Comparison of ENCODE assay signal across 1 cellular context in the genomic region with DNA sequence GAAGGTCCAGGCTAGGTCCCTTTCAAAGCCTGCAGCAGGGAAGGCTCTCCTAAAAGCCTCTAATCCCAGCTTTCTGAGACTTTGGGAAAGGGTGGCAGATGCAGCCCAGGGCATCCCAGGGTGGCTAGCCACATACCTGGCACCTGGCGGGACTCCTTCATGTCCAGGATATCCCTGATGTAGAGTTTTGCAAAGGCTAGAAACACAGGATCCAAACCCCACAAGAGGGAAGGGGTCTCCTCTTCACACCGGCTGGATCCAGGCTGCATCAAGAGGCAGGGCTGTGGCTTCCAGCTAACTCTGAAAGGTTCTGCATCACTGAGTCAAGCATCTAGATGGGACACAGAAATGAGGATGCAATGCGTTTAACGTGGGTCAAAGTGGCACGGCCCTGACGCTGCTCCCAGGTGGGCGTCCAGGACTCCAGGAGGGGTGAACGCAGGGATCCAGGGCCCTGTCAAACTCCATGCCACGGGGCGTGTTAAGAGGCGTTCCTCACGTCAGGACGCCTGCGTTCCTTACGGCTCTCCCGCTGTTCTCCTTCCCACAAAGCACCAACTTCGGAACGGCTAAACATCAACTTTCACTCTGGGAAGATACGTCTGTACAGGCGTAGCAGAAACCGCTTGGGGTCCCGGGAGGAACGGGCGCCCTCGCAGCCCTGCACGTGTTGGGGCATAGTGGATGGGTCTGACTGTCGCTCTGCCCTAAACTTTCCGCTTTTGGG.
TF ChIP-seq lines count a peak whose summit lies in the region.

No MANE protein-coding gene starts in this region.

TF ChIP-seq in SK-N-SH treated with all-trans-retinoic acid at 6 μM for 48 hours, 23 proteins besides CTCF, POLR2A, EP300 and RAD21 (continued from another document):
- TF ChIP-seq, protein P1, sequence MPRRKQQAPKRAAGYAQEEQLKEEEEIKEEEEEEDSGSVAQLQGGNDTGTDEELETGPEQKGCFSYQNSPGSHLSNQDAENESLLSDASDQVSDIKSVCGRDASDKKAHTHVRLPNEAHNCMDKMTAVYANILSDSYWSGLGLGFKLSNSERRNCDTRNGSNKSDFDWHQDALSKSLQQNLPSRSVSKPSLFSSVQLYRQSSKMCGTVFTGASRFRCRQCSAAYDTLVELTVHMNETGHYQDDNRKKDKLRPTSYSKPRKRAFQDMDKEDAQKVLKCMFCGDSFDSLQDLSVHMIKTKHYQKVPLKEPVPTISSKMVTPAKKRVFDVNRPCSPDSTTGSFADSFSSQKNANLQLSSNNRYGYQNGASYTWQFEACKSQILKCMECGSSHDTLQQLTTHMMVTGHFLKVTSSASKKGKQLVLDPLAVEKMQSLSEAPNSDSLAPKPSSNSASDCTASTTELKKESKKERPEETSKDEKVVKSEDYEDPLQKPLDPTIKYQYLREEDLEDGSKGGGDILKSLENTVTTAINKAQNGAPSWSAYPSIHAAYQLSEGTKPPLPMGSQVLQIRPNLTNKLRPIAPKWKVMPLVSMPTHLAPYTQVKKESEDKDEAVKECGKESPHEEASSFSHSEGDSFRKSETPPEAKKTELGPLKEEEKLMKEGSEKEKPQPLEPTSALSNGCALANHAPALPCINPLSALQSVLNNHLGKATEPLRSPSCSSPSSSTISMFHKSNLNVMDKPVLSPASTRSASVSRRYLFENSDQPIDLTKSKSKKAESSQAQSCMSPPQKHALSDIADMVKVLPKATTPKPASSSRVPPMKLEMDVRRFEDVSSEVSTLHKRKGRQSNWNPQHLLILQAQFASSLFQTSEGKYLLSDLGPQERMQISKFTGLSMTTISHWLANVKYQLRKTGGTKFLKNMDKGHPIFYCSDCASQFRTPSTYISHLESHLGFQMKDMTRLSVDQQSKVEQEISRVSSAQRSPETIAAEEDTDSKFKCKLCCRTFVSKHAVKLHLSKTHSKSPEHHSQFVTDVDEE (CRISPR knock-in tag; IDR thresholded peaks at IDR 0.05), result no peak
- TF ChIP-seq OSR1 (CRISPR knock-in tag; IDR thresholded peaks at IDR 0.05) (no peak), ZC3H10 (CRISPR knock-in tag; IDR thresholded peaks at IDR 0.05) (no peak)
